Comparison of ENCODE assay signal across 6 cellular contexts in the genomic region with DNA sequence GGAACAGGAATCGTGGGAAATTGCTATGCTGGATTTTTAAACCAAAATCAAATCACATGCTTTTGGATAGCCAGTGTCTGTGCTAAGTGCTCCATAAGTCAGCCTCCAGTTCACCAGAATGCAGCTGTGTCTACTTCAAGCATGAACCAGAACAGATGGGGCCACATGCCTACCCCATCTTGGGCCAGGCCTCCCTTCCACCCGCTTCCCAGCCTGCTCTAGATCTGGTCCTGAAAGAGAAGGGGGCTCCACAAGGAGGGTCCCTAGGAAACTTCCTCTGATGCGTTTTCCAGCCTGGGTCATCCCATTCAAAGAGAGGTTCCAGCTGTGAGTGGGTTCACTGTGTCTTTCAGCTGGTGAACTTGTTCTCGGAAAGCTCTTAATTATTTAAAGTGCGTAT.
"Had no signal": no experiment of that assay in that cellular context is flagged by ENCODE, and none has a peak within 500 bp of the region (broad histone marks: within the 10 kb centered on the region; RNA-seq: fewer than 3 reads in every experiment).

No MANE protein-coding gene starts in this region.

- H3K27ac ChIP-seq: HL-60 had no signal

- H3K36me3 ChIP-seq: HAP-1 had no signal

- H3K27ac Mint-ChIP-seq: GM23338, IgD-negative memory B cell had no signal

- H2AFZ ChIP-seq: GM23338 had no signal

- ATAC-seq: GM23338, HCT116, HepG2 had no signal

- H3K4me1 ChIP-seq: HAP-1 had no signal

- H3K4me2 ChIP-seq: GM23338 had no signal

- H3K4me3 ChIP-seq: GM23338, HAP-1 had no signal

- H3K9me3 ChIP-seq: HAP-1 had no signal

- H3K4me3 Mint-ChIP-seq: GM23338, IgD-negative memory B cell had no signal
